ENCODE assay signal across 9 cellular contexts in the genomic region with DNA sequence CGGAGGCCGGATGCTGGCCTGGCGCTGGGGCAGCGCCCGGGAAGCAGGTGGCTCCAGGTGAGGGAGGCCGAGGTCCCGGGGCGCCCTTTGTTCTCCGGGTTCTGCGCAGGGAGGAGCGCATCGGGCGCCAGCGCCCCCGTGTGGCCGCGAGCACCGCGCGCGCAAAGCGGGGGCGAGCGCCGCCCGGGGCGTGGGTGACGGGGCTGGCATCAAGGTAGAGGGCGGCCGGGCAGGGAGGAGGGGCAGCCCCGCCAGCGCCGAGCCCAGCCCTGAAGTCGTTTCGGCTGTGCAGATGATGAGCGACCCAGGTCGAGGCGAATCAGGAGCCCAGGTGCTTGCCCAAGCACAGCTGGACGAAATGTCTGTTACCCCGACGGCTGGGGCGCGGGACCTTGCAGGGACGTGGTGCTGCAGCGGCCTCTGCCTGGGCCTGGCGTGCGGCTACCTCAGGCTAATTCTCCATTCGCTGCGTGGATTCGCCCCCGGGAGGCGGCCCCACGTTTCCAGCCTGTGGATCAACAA. TPM values are rescaled to one million over a fixed set of nuclear protein-coding genes. Genes with fewer than 3 reads are reported as not detected.
DNase-seq lines count a peak whose midpoint lies in the region; ATAC-seq lines count a peak whose summit lies in the region.
"Had no signal": no experiment of that assay in that cellular context is flagged by ENCODE, and none has a peak within 500 bp of the region (broad histone marks: within the 10 kb centered on the region; RNA-seq: fewer than 3 reads in every experiment).

No MANE protein-coding gene starts in this region.

- no peaks in the 10 kb centered on the region for H3K79me2 ChIP-seq in Karpas-422 (ENCODE audit: low read length)

- H3K4me2 ChIP-seq in Karpas-422 (ENCODE audit: low read depth, low read length, poor library complexity, severe bottlenecking) = peak overlapping the region; percentile 42
- peak overlapping the region; percentile 37 for H3K4me2 ChIP-seq in skeletal muscle satellite cell (ENCODE audit: low read length)
- H3K4me2 ChIP-seq: PC-9 had no signal

- H3K9me3 ChIP-seq in Karpas-422 (ENCODE audit: low read length) (no peaks in the 10 kb centered on the region), skeletal muscle satellite cell (replicated peaks; ENCODE audit: low read length) (no peaks in the 10 kb centered on the region)

- H2AFZ ChIP-seq in Karpas-422 (ENCODE audit: low read length) = no peak overlapping the region
- H2AFZ ChIP-seq: PC-9 had no signal

- H3K4me3 ChIP-seq in Karpas-422 (ENCODE audit: low read length) (no peak overlapping the region), skeletal muscle satellite cell (ENCODE audit: low read length) (peak overlapping the region; percentile 45)
- H3K4me3 ChIP-seq: PC-9 had no signal

- H3K27me3 ChIP-seq in Karpas-422 (ENCODE audit: low read length) = no peaks in the 10 kb centered on the region
- H3K27me3 ChIP-seq in skeletal muscle satellite cell (ENCODE audit: control insufficient read depth, insufficient read depth, low read length) = no peaks in the 10 kb centered on the region

- peak; percentile 70 for ATAC-seq in GM19395 (IDR thresholded peaks at IDR 0.05; ENCODE audit: unreplicated experiment)
- ATAC-seq in HG03565 (IDR thresholded peaks at IDR 0.05; ENCODE audit: unreplicated experiment) = no peak

- H3K9me3 Mint-ChIP-seq in activated T-helper 2 cell treated with anti-CD3 and anti-CD28 coated beads, Interferon-gamma antibody, Interleukin-2, Interleukin-4, amounts not matched to agents 10 μg/mL and 5 μg/mL and 100 μg/mL, durations not matched to agents 14 hours and 24 hours and 36 hours = no peaks in the 10 kb centered on the region

- intact Hi-C loops in activated T-helper 2 cell treated with anti-CD3 and anti-CD28 coated beads, Interferon-gamma antibody, Interleukin-2, Interleukin-4, amounts not matched to agents 10 μg/mL and 5 μg/mL and 100 μg/mL, durations not matched to agents 14 hours and 24 hours and 36 hours (cut with micrococcal nuclease) = loop anchor here (2.0 kb wide), 1 partner anchor 660 kb away; no protein-coding TSS in a partner anchor

- DNase-seq in C1 segment of cervical spinal cord (lab: John Stamatoyannopoulos, UW) = peak in 8 of 14 donors; percentile 33 to 69 (median 54)
- DNase-seq in Karpas-422 = peak; percentile 76
- peak; percentile 30 for DNase-seq in activated T-helper 2 cell treated with anti-CD3 and anti-CD28 coated beads, Interferon-gamma antibody, Interleukin-2, Interleukin-4, amounts not matched to agents 10 μg/mL and 5 μg/mL and 100 μg/mL, durations not matched to agents 14 hours and 24 hours and 36 hours (ENCODE audit: low spot score)
- peak in 36 of 51 donors; percentile 10 to 78 (median 39) for DNase-seq in hypothalamus (lab: John Stamatoyannopoulos, UW)
- no peak for DNase-seq in hepatic stellate cell (ENCODE audit: low spot score)

- H3K27me3 Mint-ChIP-seq in activated T-helper 2 cell treated with anti-CD3 and anti-CD28 coated beads, Interferon-gamma antibody, Interleukin-2, Interleukin-4, amounts not matched to agents 10 μg/mL and 5 μg/mL and 100 μg/mL, durations not matched to agents 14 hours and 24 hours and 36 hours (ENCODE audit: low read depth) = peaks cover 15% of the 10 kb centered on the region

- no peaks in the 10 kb centered on the region for H3K36me3 Mint-ChIP-seq in activated T-helper 2 cell treated with anti-CD3 and anti-CD28 coated beads, Interferon-gamma antibody, Interleukin-2, Interleukin-4, amounts not matched to agents 10 μg/mL and 5 μg/mL and 100 μg/mL, durations not matched to agents 14 hours and 24 hours and 36 hours (ENCODE audit: low read depth)

- H3K36me3 ChIP-seq in Karpas-422 (ENCODE audit: insufficient read depth, low read length) (no peaks in the 10 kb centered on the region), skeletal muscle satellite cell (ENCODE audit: insufficient read depth, low read length) (no peaks in the 10 kb centered on the region)

- H3K27ac Mint-ChIP-seq in activated T-helper 2 cell treated with anti-CD3 and anti-CD28 coated beads, Interferon-gamma antibody, Interleukin-2, Interleukin-4, amounts not matched to agents 10 μg/mL and 5 μg/mL and 100 μg/mL, durations not matched to agents 14 hours and 24 hours and 36 hours = no peak overlapping the region

- H3K27ac ChIP-seq in Karpas-422 (ENCODE audit: low read length) = no peak overlapping the region
- H3K27ac ChIP-seq: PC-9 had no signal

- H3K4me1 ChIP-seq in Karpas-422 (ENCODE audit: low read length) (peaks cover 3% of the 10 kb centered on the region), skeletal muscle satellite cell (ENCODE audit: control insufficient read depth, insufficient read depth, low read length) (no peaks in the 10 kb centered on the region)

- H3K9ac ChIP-seq in Karpas-422 (ENCODE audit: low read length) (no peak overlapping the region), skeletal muscle satellite cell (ENCODE audit: low read depth, low read length) (no peak overlapping the region)

- H3K4me1 Mint-ChIP-seq in activated T-helper 2 cell treated with anti-CD3 and anti-CD28 coated beads, Interferon-gamma antibody, Interleukin-2, Interleukin-4, amounts not matched to agents 10 μg/mL and 5 μg/mL and 100 μg/mL, durations not matched to agents 14 hours and 24 hours and 36 hours (ENCODE audit: low read depth) = no peaks in the 10 kb centered on the region

- no peaks in the 10 kb centered on the region for H3K9me2 ChIP-seq in Karpas-422 (replicated peaks; ENCODE audit: insufficient read depth, low read length)

- H4K20me1 ChIP-seq in Karpas-422 (ENCODE audit: insufficient read depth, low read depth, low read length) = no peaks in the 10 kb centered on the region

- H3K4me3 Mint-ChIP-seq in activated T-helper 2 cell treated with anti-CD3 and anti-CD28 coated beads, Interferon-gamma antibody, Interleukin-2, Interleukin-4, amounts not matched to agents 10 μg/mL and 5 μg/mL and 100 μg/mL, durations not matched to agents 14 hours and 24 hours and 36 hours (ENCODE audit: low read depth) = no peak overlapping the region

RNA-seq across cellular contexts. Expression of gene FGFR2, which starts 10.5 kb away (rescaled TPM):
- total RNA-seq in Karpas-422 (2014; rRNA removed; shearing (Covaris generic); ENCODE audit: low replicate concordance) = not detected in 2 replicates
- total RNA-seq in activated T-helper 2 cell treated with anti-CD3 and anti-CD28 coated beads, Interferon-gamma antibody, Interleukin-2, Interleukin-4, amounts not matched to agents 10 μg/mL and 5 μg/mL and 100 μg/mL, durations not matched to agents 14 hours and 24 hours and 36 hours = not detected in 2 replicates
- total RNA-seq in skeletal muscle satellite cell (2012; rRNA removed) = not detected in 2 replicates
- total RNA-seq: PC-9 had no signal
